ENCODE assay signal across 29 cellular contexts in the genomic region with DNA sequence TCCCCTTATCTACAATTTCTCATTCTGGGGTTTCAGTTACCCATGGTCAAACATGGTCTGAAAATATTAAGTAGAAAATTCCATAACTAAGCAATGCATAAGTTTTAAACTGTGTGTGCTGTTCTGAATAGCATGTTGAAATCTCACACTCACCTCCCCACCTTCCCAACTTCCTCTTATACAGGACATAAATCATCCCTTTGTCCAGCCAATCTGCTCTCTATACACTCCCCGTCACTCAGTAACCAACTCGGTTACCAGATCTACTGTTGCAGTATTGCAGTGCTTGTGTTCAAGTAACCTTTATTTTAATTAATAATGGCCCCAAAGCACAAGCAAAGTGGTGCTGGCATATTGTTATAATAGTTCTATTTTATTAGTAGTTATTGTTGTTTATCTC.
DNase-seq lines count a peak whose midpoint lies in the region; ATAC-seq lines count a peak whose summit lies in the region.
"Had no signal": no experiment of that assay in that cellular context is flagged by ENCODE, and none has a peak within 500 bp of the region (broad histone marks: within the 10 kb centered on the region; RNA-seq: fewer than 3 reads in every experiment).

No MANE protein-coding gene starts in this region.

- peak; percentile 14 for DNase-seq in NCI-H146 (lab: John Stamatoyannopoulos, UW)
- no peak for DNase-seq in NCI-H146 treated with DMSO at 0.1 percent for 48 hours (lab: John Stamatoyannopoulos, UW; ENCODE audit: unreplicated experiment)
- DNase-seq in NCI-H69 (lab: John Stamatoyannopoulos, UW), result peak; percentile 56
- peak; percentile 16 for DNase-seq in SK-MEL-5 (ENCODE audit: low read depth, low spot score)
- DNase-seq in left kidney (ENCODE audit: low read depth, low spot score), result peak; percentile 46
- no peak for DNase-seq in activated T-cell treated with anti-CD3 and anti-CD28 coated beads for 4 hours
- DNase-seq: activated CD4-positive, alpha-beta T cell treated with anti-CD3 and anti-CD28 coated beads for 36 hours; activated naive CD4-positive, alpha-beta T cell treated with anti-CD3 and anti-CD28 coated beads, Interleukin-2, amount 50 U/mL, for 16 hours; activated T-cell treated with anti-CD3 and anti-CD28 coated beads, Interleukin-2, amount 50 U/mL, for 4 hours; amygdala; CD4-positive, alpha-beta memory T cell; DMS 273 treated with DMSO at 0.1 percent for 48 hours; endodermal cell; GF-D8; hypothalamus; left ventricle myocardium superior; midbrain; naive thymus-derived CD8-positive, alpha-beta T cell; NCI-H2171; NCI-H526 treated with DMSO at 0.1 percent for 48 hours; ovary; right cardiac atrium; SJCRH30; stimulated activated CD4-positive, alpha-beta T cell treated with anti-CD3 and anti-CD28 coated beads, Interleukin-4, amount 100 ng/mL, for 24 hours; stimulated activated naive B cell treated with anti-CD40 and anti-IgM and Interleukin-4, amounts not matched to agents 10 μg/mL and 1 μg/mL and 100 μg/mL, for 72 hours had no signal

- in situ Hi-C loops in SK-MEL-5 (cut with HindIII; ENCODE audit: low pct_unique_long_range_greater_than_20kb, low sequenced_read_pairs), result no loop called here

- no peak for ATAC-seq in GM21529 (IDR thresholded peaks at IDR 0.05; ENCODE audit: unreplicated experiment)
- ATAC-seq in GM21528 (IDR thresholded peaks at IDR 0.05; ENCODE audit: low FRiP score, unreplicated experiment), result no peak
- ATAC-seq: activated CD4-positive, alpha-beta T cell treated with anti-CD3 and anti-CD28 coated beads for 36 hours; activated T-cell treated with anti-CD3 and anti-CD28 coated beads, Interleukin-2, amount 50 U/mL, for 4 hours; gastroesophageal sphincter; left ventricle myocardium superior; naive thymus-derived CD8-positive, alpha-beta T cell; Panc1; right cardiac atrium; stimulated activated naive B cell treated with anti-CD40 and anti-IgM and Interleukin-4, amounts not matched to agents 10 μg/mL and 1 μg/mL and 100 μg/mL, for 72 hours had no signal

Comparison
In these comparisons a context has a peak if more than half of its experiments do, and no peak if none do; other contexts are left out.
1. DNase-seq: peak in NCI-H146 (single experiment), NCI-H69 (single experiment), SK-MEL-5 (single experiment) and left kidney (single experiment); none in NCI-H146 treated with DMSO at 0.1 percent for 48 hours (single experiment) and activated T-cell treated with anti-CD3 and anti-CD28 coated beads for 4 hours (single experiment).